Comparison of ENCODE assay signal across 8 cellular contexts in genomic region chr5:113295111-113295539, GRCh38.
DNase-seq lines count a peak whose midpoint lies in the region; ATAC-seq and TF ChIP-seq lines count a peak whose summit lies in the region.

No MANE protein-coding gene starts in this region.

- H3K27me3 Mint-ChIP-seq in activated naive CD4-positive, alpha-beta T cell treated with anti-CD3 and anti-CD28 coated beads, Interleukin-2, amount 50 U/mL, for 24 hours = peaks cover 34% of the 10 kb centered on the region

- peak overlapping the region; percentile 64 to 67 for H3K4me3 ChIP-seq in vagina

- ATAC-seq in HG02588 (IDR thresholded peaks at IDR 0.05; ENCODE audit: unreplicated experiment) = no peak
- ATAC-seq in HG02571 (IDR thresholded peaks at IDR 0.05; ENCODE audit: unreplicated experiment) = no peak

- no peaks in the 10 kb centered on the region for H3K9me3 ChIP-seq in vagina

- peaks cover 26% of the 10 kb centered on the region for H3K4me1 ChIP-seq in vagina

- peak overlapping the region; percentile 38 for H3K27ac ChIP-seq in caudate nucleus (ENCODE audit: low read depth, low read length)
- peak overlapping the region; percentile 88 for H3K27ac ChIP-seq in vagina

- no peaks in the 10 kb centered on the region for H3K36me3 ChIP-seq in vagina

- DNase-seq in activated naive CD4-positive, alpha-beta T cell (lab: John Stamatoyannopoulos, UW) = no peak
- no peak for DNase-seq in caudate nucleus (lab: John Stamatoyannopoulos, UW)
- DNase-seq in lung microvascular endothelial cell (ENCODE audit: low read depth in 2 of 2) = peak; percentile 6 to 24
- no peak for DNase-seq in vagina (ENCODE audit: extremely low spot score in 2 of 2)
- DNase-seq in stimulated activated CD4-positive, alpha-beta T cell treated with anti-CD3 and anti-CD28 coated beads, Interleukin-4, amount 100 ng/mL, for 4 hours = no peak

- peaks cover 25% of the 10 kb centered on the region for H3K4me1 Mint-ChIP-seq in activated naive CD4-positive, alpha-beta T cell treated with anti-CD3 and anti-CD28 coated beads, Interleukin-2, amount 50 U/mL, for 24 hours

- no peak overlapping the region for H3K27ac Mint-ChIP-seq in activated naive CD4-positive, alpha-beta T cell treated with anti-CD3 and anti-CD28 coated beads, Interleukin-2, amount 50 U/mL, for 24 hours

- TF ChIP-seq POLR2A in vagina (IDR thresholded peaks at IDR 0.05) = no peak

- no peaks in the 10 kb centered on the region for H3K9me3 Mint-ChIP-seq in activated naive CD4-positive, alpha-beta T cell treated with anti-CD3 and anti-CD28 coated beads, Interleukin-2, amount 50 U/mL, for 24 hours

- H3K27me3 ChIP-seq in vagina = no peaks in the 10 kb centered on the region

- H3K36me3 Mint-ChIP-seq in activated naive CD4-positive, alpha-beta T cell treated with anti-CD3 and anti-CD28 coated beads, Interleukin-2, amount 50 U/mL, for 24 hours = no peaks in the 10 kb centered on the region

- H3K4me3 Mint-ChIP-seq in activated naive CD4-positive, alpha-beta T cell treated with anti-CD3 and anti-CD28 coated beads, Interleukin-2, amount 50 U/mL, for 24 hours = peak overlapping the region; percentile 92

- intact Hi-C loops in vagina (cut with DNase I) = no loop called here

- no peak for TF ChIP-seq CTCF in vagina (IDR thresholded peaks at IDR 0.05)

Comparison
In these comparisons a context has a peak if more than half of its experiments do, and no peak if none do; other contexts are left out.
1. DNase-seq: peak in lung microvascular endothelial cell (2 of 2); none in activated naive CD4-positive, alpha-beta T cell (0 of 4), caudate nucleus (0 of 61), vagina (0 of 2) and stimulated activated CD4-positive, alpha-beta T cell treated with anti-CD3 and anti-CD28 coated beads, Interleukin-4, amount 100 ng/mL, for 4 hours (0 of 2).